ENCODE assay signal across 26 cellular contexts in the genomic region with DNA sequence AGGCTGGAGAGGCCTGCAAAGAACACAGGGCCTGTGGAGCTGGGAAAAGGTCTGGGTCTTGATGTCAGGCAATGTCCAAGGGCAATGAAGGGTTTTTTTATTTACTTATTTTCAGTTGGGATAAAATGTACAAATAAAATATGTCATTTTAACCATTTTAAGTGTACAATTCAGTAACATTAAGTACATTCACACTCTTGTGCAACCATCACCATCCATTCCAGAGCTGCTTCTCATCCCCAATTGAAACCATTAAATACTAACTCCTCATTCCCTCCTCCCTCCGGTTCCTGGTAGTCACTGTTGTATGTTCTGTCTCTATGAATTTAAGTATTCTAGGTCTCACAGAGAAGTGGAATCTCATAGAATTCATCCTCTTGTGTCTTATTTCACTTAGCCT.
DNase-seq lines count a peak whose midpoint lies in the region; ATAC-seq and TF ChIP-seq lines count a peak whose summit lies in the region.
"Had no signal": no experiment of that assay in that cellular context is flagged by ENCODE, and none has a peak within 500 bp of the region (broad histone marks: within the 10 kb centered on the region; RNA-seq: fewer than 3 reads in every experiment).

No MANE protein-coding gene starts in this region.

- DNase-seq in LHCN-M2 (ENCODE audit: low read depth) (peak; percentile 20), cardiac fibroblast (ENCODE audit: low read depth in 2 of 2) (peak; percentile 45 to 73), fibroblast of villous mesenchyme (ENCODE audit: low read depth) (peak; percentile 15), SIG-M5 (lab: John Stamatoyannopoulos, UW) (no peak), Ammon's horn (ENCODE audit: low spot score) (no peak)
- DNase-seq: activated CD4-positive, CD25-positive, alpha-beta regulatory T cell treated with anti-CD3 and anti-CD28 coated beads, Interleukin-2, amount 50 U/mL, for 72 hours; activated CD8-positive, alpha-beta T cell treated with anti-CD3 and anti-CD28 coated beads for 36 hours; Caco-2; cerebellar nuclear complex; DMS79 treated with DMSO at 0.1 percent for 48 hours; gastrocnemius medialis; MM.1S; NCI-H1417; NCI-H2081; NCI-H2227 treated with DMSO at 0.1 percent for 48 hours; NCI-H69; RPMI8226; sigmoid colon; stimulated activated naive CD8-positive, alpha-beta T cell treated with anti-CD3 and anti-CD28 coated beads, Interleukin-15, amount 100 ng/mL, for 72 hours had no signal

- peak overlapping the region; percentile 95 for H3K27ac ChIP-seq in ACC112 (ENCODE audit: low read depth, low read length)
- H3K27ac ChIP-seq: BLaER1, gastrocnemius medialis, prostate gland, sigmoid colon, SK-N-MC had no signal

- no peaks in the 10 kb centered on the region for H3K36me3 ChIP-seq in ACC112 (ENCODE audit: insufficient read depth, low read length)
- H3K36me3 ChIP-seq: BLaER1, gastrocnemius medialis, prostate gland, sigmoid colon had no signal

- peak overlapping the region; percentile 2; the same call in 1 of the 2 replicates for H3K4me3 ChIP-seq in ACC112 (ENCODE audit: low read depth, low read length)
- no peak overlapping the region for H3K4me3 ChIP-seq in cardiac fibroblast (replicated peaks in 1 of 2; ENCODE audit: low read depth in 2 of 2, low read length in 2 of 2)
- H3K4me3 ChIP-seq in fibroblast of villous mesenchyme (ENCODE audit: low read depth, low read length): no peak overlapping the region
- H3K4me3 ChIP-seq: BLaER1, gastrocnemius medialis, K562, prostate gland, sigmoid colon, SK-N-MC had no signal

- peaks cover 34% of the 10 kb centered on the region for H3K4me1 ChIP-seq in ACC112 (ENCODE audit: control insufficient read depth, insufficient read depth, low read length, unreplicated experiment)
- H3K4me1 ChIP-seq: Caco-2, gastrocnemius medialis, prostate gland, sigmoid colon had no signal

- H3K27me3 ChIP-seq in ACC112 (ENCODE audit: insufficient read depth, low read length): no peaks in the 10 kb centered on the region
- H3K27me3 ChIP-seq: BLaER1, gastrocnemius medialis, sigmoid colon had no signal

- TF ChIP-seq CTCF in cardiac fibroblast (IDR thresholded peaks at IDR 0.05; ENCODE audit: low read depth, low read length) (no peak), fibroblast of villous mesenchyme (IDR thresholded peaks at IDR 0.05; ENCODE audit: insufficient read depth, low read depth, low read length) (no peak)

- H2AFZ ChIP-seq in ACC112 (ENCODE audit: low read length, unreplicated experiment): peak overlapping the region; percentile 85

- ATAC-seq in GM21423 (IDR thresholded peaks at IDR 0.05; ENCODE audit: unreplicated experiment) (no peak), GM21515 (IDR thresholded peaks at IDR 0.05; ENCODE audit: unreplicated experiment) (no peak)
- ATAC-seq: activated CD8-positive, alpha-beta T cell treated with anti-CD3 and anti-CD28 coated beads for 36 hours; gastrocnemius medialis; K562 had no signal

- H3K79me2 ChIP-seq in ACC112 (ENCODE audit: control insufficient read depth, insufficient read depth, low read length, unreplicated experiment): no peaks in the 10 kb centered on the region

Comparison
In these comparisons a context has a peak if more than half of its experiments do, and no peak if none do; other contexts are left out.
1. DNase-seq: peak in LHCN-M2 (single experiment), cardiac fibroblast (2 of 2) and fibroblast of villous mesenchyme (single experiment); none in SIG-M5 (single experiment) and Ammon's horn (single experiment).